Comparison of ENCODE assay signal across 20 cellular contexts in genomic region chr2:219957815-219958214, GRCh38.
DNase-seq lines count a peak whose midpoint lies in the region; TF ChIP-seq lines count a peak whose summit lies in the region.
"Had no signal": no experiment of that assay in that cellular context is flagged by ENCODE, and none has a peak within 500 bp of the region (broad histone marks: within the 10 kb centered on the region; RNA-seq: fewer than 3 reads in every experiment).

No MANE protein-coding gene starts in this region.

- H4K5ac ChIP-seq in mesendoderm (ENCODE audit: low read length), result no peak overlapping the region

- no peak overlapping the region for H3K18ac ChIP-seq in mesendoderm (ENCODE audit: low read length)

- no peak overlapping the region for H3K4ac ChIP-seq in mesendoderm (ENCODE audit: low read depth, low read length)

- H3K27ac Mint-ChIP-seq in activated CD4-positive, alpha-beta T cell treated with anti-CD3 and anti-CD28 coated beads, Interleukin-2, amount 10 ng/mL, durations not matched to agents 24 days and 14 days, result no peak overlapping the region
- H3K27ac Mint-ChIP-seq in HFFc6, result peak overlapping the region; percentile 2; the same call in 1 of the 2 replicates
- H3K27ac Mint-ChIP-seq: CD14-positive monocyte; CD4-positive, alpha-beta T cell; CD8-positive, alpha-beta memory T cell; GM23338; H9 had no signal

- no peak overlapping the region for H2AK5ac ChIP-seq in mesendoderm (ENCODE audit: low read length)

- no peaks in the 10 kb centered on the region for H3K36me3 ChIP-seq in mesendoderm (ENCODE audit: control insufficient read depth, insufficient read depth, low read length)
- H3K36me3 ChIP-seq: BE2C; BLaER1 treated with 17β-estradiol and CSF1 and Interleukin-3, amounts not matched to agents 10 nM and 100 nM had no signal

- H3K27me3 Mint-ChIP-seq in activated CD4-positive, alpha-beta T cell treated with anti-CD3 and anti-CD28 coated beads, Interleukin-2, amount 10 ng/mL, durations not matched to agents 24 days and 14 days, result no peaks in the 10 kb centered on the region
- no peaks in the 10 kb centered on the region for H3K27me3 Mint-ChIP-seq in HFFc6 (ENCODE audit: insufficient read depth)
- H3K27me3 Mint-ChIP-seq: CD4-positive, alpha-beta T cell; CD8-positive, alpha-beta memory T cell had no signal

- no peaks in the 10 kb centered on the region for H3K79me1 ChIP-seq in mesendoderm (ENCODE audit: low read length)

- H3K27ac ChIP-seq in mesendoderm (ENCODE audit: low read depth, low read length), result no peak overlapping the region
- H3K27ac ChIP-seq: 22Rv1; BLaER1 treated with 17β-estradiol and CSF1 and Interleukin-3, amounts not matched to agents 10 nM and 100 nM had no signal

- H3K23ac ChIP-seq in mesendoderm (ENCODE audit: low read length), result no peak overlapping the region

- peaks cover 2% of the 10 kb centered on the region for H3K4me1 ChIP-seq in mesendoderm (ENCODE audit: control insufficient read depth, low read depth, low read length)
- H3K4me1 ChIP-seq: BE2C; BLaER1 treated with 17β-estradiol and CSF1 and Interleukin-3, amounts not matched to agents 10 nM and 100 nM had no signal

- H3K56ac ChIP-seq in mesendoderm (ENCODE audit: low read length), result no peak overlapping the region

- no peaks in the 10 kb centered on the region for H3K9me3 Mint-ChIP-seq in activated CD4-positive, alpha-beta T cell treated with anti-CD3 and anti-CD28 coated beads, Interleukin-2, amount 10 ng/mL, durations not matched to agents 24 days and 14 days
- H3K9me3 Mint-ChIP-seq in HFFc6, result peaks cover 9% of the 10 kb centered on the region; the same call in 1 of the 2 replicates
- H3K9me3 Mint-ChIP-seq: CD4-positive, alpha-beta T cell had no signal

- no peak for TF ChIP-seq CTCF in HFFc6 (IDR thresholded peaks at IDR 0.05)

- no peaks in the 10 kb centered on the region for H3K27me3 ChIP-seq in mesendoderm (ENCODE audit: insufficient read depth, low read length, poor library complexity)
- H3K27me3 ChIP-seq: BE2C; BLaER1 treated with 17β-estradiol and CSF1 and Interleukin-3, amounts not matched to agents 10 nM and 100 nM had no signal

- WGBS in mesendoderm (ENCODE audit: extremely low coverage, insufficient coverage, low lambda C conversion rate), result no CpG with 5 or more reads among the region's 1 CpG

- H2BK5ac ChIP-seq in mesendoderm (ENCODE audit: low read length), result no peak overlapping the region

- H3K79me2 ChIP-seq in mesendoderm (ENCODE audit: control insufficient read depth, insufficient read depth, low read length), result no peaks in the 10 kb centered on the region

- intact Hi-C loops in activated CD4-positive, alpha-beta T cell treated with anti-CD3 and anti-CD28 coated beads, Interleukin-2, amount 10 ng/mL, durations not matched to agents 24 days and 14 days (cut with micrococcal nuclease), result no loop called here

- H2BK120ac ChIP-seq in mesendoderm (ENCODE audit: low read depth, low read length), result peak overlapping the region; percentile 92

- H3K4me3 ChIP-seq in mesendoderm (ENCODE audit: low read length), result no peak overlapping the region
- H3K4me3 ChIP-seq: BLaER1 treated with 17β-estradiol and CSF1 and Interleukin-3, amounts not matched to agents 10 nM and 100 nM; GM23338 had no signal

- H3K4me1 Mint-ChIP-seq in activated CD4-positive, alpha-beta T cell treated with anti-CD3 and anti-CD28 coated beads, Interleukin-2, amount 10 ng/mL, durations not matched to agents 24 days and 14 days, result no peaks in the 10 kb centered on the region
- peaks cover 66% of the 10 kb centered on the region for H3K4me1 Mint-ChIP-seq in HFFc6 (ENCODE audit: low read depth)
- H3K4me1 Mint-ChIP-seq: CD14-positive monocyte; CD8-positive, alpha-beta memory T cell had no signal

- peak; percentile 16 for DNase-seq in activated CD4-positive, alpha-beta T cell treated with anti-CD3 and anti-CD28 coated beads, Interleukin-2, amount 10 ng/mL, durations not matched to agents 24 days and 14 days
- no peak for DNase-seq in activated CD4-positive, alpha-beta T cell treated with anti-CD3 and anti-CD28 coated beads for 4 hours
- DNase-seq in HFFc6, result no peak
- peak; percentile 50 for DNase-seq in RPMI8226
- DNase-seq in mesendoderm, result no peak
- no peak for DNase-seq in SIG-M5 treated with dmso at 0.1 percent for 504 hours (lab: John Stamatoyannopoulos, UW; ENCODE audit: unreplicated experiment)
- no peak for DNase-seq in GM19238 (ENCODE audit: insufficient read length, low spot score)
- DNase-seq in central memory CD4-positive, alpha-beta T cell, result no peak
- DNase-seq: AML-193; BE2C; CD4-positive, alpha-beta T cell; CD8-positive, alpha-beta memory T cell; DMS 273 treated with DMSO at 0.1 percent for 48 hours; DMS79; GF-D8; H9 had no signal

- no peak overlapping the region for H3K9ac ChIP-seq in mesendoderm (ENCODE audit: low read length)
- H3K9ac ChIP-seq: BLaER1 treated with 17β-estradiol and CSF1 and Interleukin-3, amounts not matched to agents 10 nM and 100 nM had no signal

- no peaks in the 10 kb centered on the region for H3K36me3 Mint-ChIP-seq in activated CD4-positive, alpha-beta T cell treated with anti-CD3 and anti-CD28 coated beads, Interleukin-2, amount 10 ng/mL, durations not matched to agents 24 days and 14 days (ENCODE audit: low read depth)
- H3K36me3 Mint-ChIP-seq in HFFc6 (ENCODE audit: low read depth), result peaks cover 7% of the 10 kb centered on the region
- H3K36me3 Mint-ChIP-seq: CD14-positive monocyte; CD8-positive, alpha-beta memory T cell had no signal

- H3K4me2 ChIP-seq in mesendoderm (ENCODE audit: low read length), result no peak overlapping the region
- H3K4me2 ChIP-seq: BLaER1 treated with 17β-estradiol and CSF1 and Interleukin-3, amounts not matched to agents 10 nM and 100 nM; GM23338 had no signal

- no peak overlapping the region for H2BK15ac ChIP-seq in mesendoderm (replicated peaks; ENCODE audit: low read depth)

- H3K4me3 Mint-ChIP-seq in activated CD4-positive, alpha-beta T cell treated with anti-CD3 and anti-CD28 coated beads, Interleukin-2, amount 10 ng/mL, durations not matched to agents 24 days and 14 days, result no peak overlapping the region
- H3K4me3 Mint-ChIP-seq in HFFc6, result no peak overlapping the region
- H3K4me3 Mint-ChIP-seq: CD14-positive monocyte; CD4-positive, alpha-beta T cell; CD8-positive, alpha-beta memory T cell; GM23338; H9 had no signal

- no peak overlapping the region for H4K8ac ChIP-seq in mesendoderm (ENCODE audit: low read depth, low read length)

Comparison
In these comparisons a context has a peak if more than half of its experiments do, and no peak if none do; other contexts are left out.
1. DNase-seq: peak in activated CD4-positive, alpha-beta T cell treated with anti-CD3 and anti-CD28 coated beads, Interleukin-2, amount 10 ng/mL, durations not matched to agents 24 days and 14 days (single experiment) and RPMI8226 (single experiment); none in activated CD4-positive, alpha-beta T cell treated with anti-CD3 and anti-CD28 coated beads for 4 hours (0 of 2), HFFc6 (single experiment), mesendoderm (single experiment), SIG-M5 treated with dmso at 0.1 percent for 504 hours (single experiment), GM19238 (single experiment) and central memory CD4-positive, alpha-beta T cell (single experiment).